Comparison of ENCODE assay signal across 20 cellular contexts in the genomic region with DNA sequence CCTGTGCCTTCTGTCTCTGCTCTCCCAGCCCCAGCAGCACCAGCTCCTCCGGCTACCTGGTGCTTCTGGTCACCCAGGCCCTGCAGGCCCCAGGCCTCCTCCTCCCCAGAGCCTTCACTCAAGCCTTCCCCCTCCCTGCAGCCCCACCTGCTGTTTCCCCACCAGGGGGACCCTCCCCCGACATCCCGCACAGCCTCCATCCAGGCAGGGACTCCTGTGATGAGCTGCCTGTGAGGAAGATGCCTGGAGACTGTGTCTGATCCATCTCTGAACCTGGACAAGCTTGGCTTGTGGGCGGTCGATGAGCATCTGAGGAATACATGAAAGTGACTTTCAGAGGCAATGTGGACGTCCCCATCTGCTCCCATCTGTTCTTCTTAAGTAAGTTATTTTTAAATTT. TPM values are rescaled to one million over a fixed set of nuclear protein-coding genes. Genes with fewer than 3 reads are reported as not detected.
"Had no signal": no experiment of that assay in that cellular context is flagged by ENCODE, and none has a peak within 500 bp of the region (broad histone marks: within the 10 kb centered on the region; RNA-seq: fewer than 3 reads in every experiment).

No MANE protein-coding gene starts in this region.

- H3K27me3 ChIP-seq: body of pancreas, right lobe of liver, upper lobe of right lung had no signal

- H3K4me3 ChIP-seq: body of pancreas, right lobe of liver, thoracic aorta, upper lobe of right lung had no signal

- H3K36me3 Mint-ChIP-seq: activated naive CD8-positive, alpha-beta T cell treated with anti-CD3 and anti-CD28 coated beads, Interleukin-2, amount 10 ng/mL, durations not matched to agents 7 days and 5 days had no signal

- H3K4me3 Mint-ChIP-seq: activated naive CD8-positive, alpha-beta T cell treated with anti-CD3 and anti-CD28 coated beads, Interleukin-2, amount 10 ng/mL, durations not matched to agents 7 days and 5 days; neural crest cell had no signal

- H3K27ac ChIP-seq: body of pancreas, right lobe of liver, thoracic aorta had no signal

- H3K4me1 ChIP-seq: body of pancreas, right lobe of liver had no signal

- H3K9me3 Mint-ChIP-seq: neural crest cell had no signal

- H3K36me3 ChIP-seq: right lobe of liver, thoracic aorta, upper lobe of right lung had no signal

- H3K4me2 ChIP-seq: SK-N-SH had no signal

- DNase-seq: activated naive CD8-positive, alpha-beta T cell treated with anti-CD3 and anti-CD28 coated beads, Interleukin-2, amount 10 ng/mL, durations not matched to agents 7 days and 5 days; activated T-cell treated with anti-CD3 and anti-CD28 coated beads for 4 hours; erythroblast; foreskin melanocyte; glutamatergic neuron; islet precursor cell; mammary epithelial cell; right lobe of liver; SK-N-SH; small intestine; stimulated activated CD4-positive, alpha-beta T cell treated with anti-CD3 and anti-CD28 coated beads, Interleukin-15, amount 100 ng/mL, for 24 hours; stimulated activated CD4-positive, alpha-beta T cell treated with anti-CD3 and anti-CD28 coated beads, Interleukin-2, amount 100 ng/mL, for 48 hours; T1000; upper lobe of right lung had no signal

- H3K4me1 Mint-ChIP-seq: neural crest cell had no signal

- ATAC-seq: activated CD4-positive, CD25-positive, alpha-beta regulatory T cell treated with anti-CD3 and anti-CD28 coated beads, Interleukin-2, amount 50 U/mL, for 24 hours; body of pancreas had no signal

RNA-seq across cellular contexts. Expression of a gene that starts 45.0 kb away (rescaled TPM):
- total RNA-seq: activated naive CD8-positive, alpha-beta T cell treated with anti-CD3 and anti-CD28 coated beads, Interleukin-2, amount 10 ng/mL, durations not matched to agents 7 days and 5 days; mammary epithelial cell; neural crest cell; osteocyte; pulmonary artery endothelial cell had no signal
- polyA plus RNA-seq: mammary epithelial cell, SK-N-SH had no signal
